ENCODE assay signal across 22 cellular contexts in the genomic region with DNA sequence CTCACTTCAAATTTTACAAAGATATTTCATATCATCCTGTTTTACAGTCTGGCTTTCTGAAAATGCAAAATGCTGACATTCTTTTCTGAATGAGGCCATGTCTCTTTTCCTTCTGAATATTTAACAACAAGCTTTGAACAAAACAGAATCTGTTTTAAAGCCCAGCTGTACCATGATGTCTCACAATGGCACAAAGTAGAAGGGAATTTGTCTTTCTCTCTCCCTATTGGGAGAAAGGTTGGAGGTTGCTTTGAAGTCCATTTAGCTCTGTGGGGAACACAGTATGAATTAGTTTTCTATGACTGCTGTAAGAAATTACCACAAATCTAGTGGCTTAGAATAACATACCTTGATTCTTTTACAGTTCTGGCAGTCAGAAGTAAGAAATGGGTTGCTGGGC.
DNase-seq lines count a peak whose midpoint lies in the region; ATAC-seq and TF ChIP-seq lines count a peak whose summit lies in the region.
"Had no signal": no experiment of that assay in that cellular context is flagged by ENCODE, and none has a peak within 500 bp of the region (broad histone marks: within the 10 kb centered on the region; RNA-seq: fewer than 3 reads in every experiment).

No MANE protein-coding gene starts in this region.

- in situ Hi-C loops in GM13976 (cut with MboI; ENCODE audit: low sequenced_read_pairs, unreplicated experiment): no loop called here

- ATAC-seq in GM21528 (IDR thresholded peaks at IDR 0.05; ENCODE audit: low FRiP score, unreplicated experiment): no peak
- ATAC-seq: GM12878, Panc1 had no signal

- DNase-seq in Ammon's horn (ENCODE audit: low spot score) (peak; percentile 28), medulla oblongata (ENCODE audit: extremely low spot score) (peak; percentile 44), substantia nigra (lab: John Stamatoyannopoulos, UW) (no peak), GM13976 (ENCODE audit: low spot score) (no peak), NCI-H2029 treated with DMSO at 0.1 percent for 48 hours (lab: John Stamatoyannopoulos, UW) (no peak)
- DNase-seq: BE2C; CD8-positive, alpha-beta memory T cell; DMS 273 treated with DMSO at 0.1 percent for 48 hours; DMS79; EL; GDM1; NCI-H1417; NCI-H1694; NCI-H2081; NCI-H2227 treated with DMSO at 0.1 percent for 48 hours; SHP77 had no signal

- no peak for TF ChIP-seq CTCF in GM13976 (IDR thresholded peaks at IDR 0.05; ENCODE audit: borderline replicate concordance, control extremely low read depth, extremely low read depth, insufficient read depth, missing control alignments)

- H3K27ac ChIP-seq in cingulate gyrus (ENCODE audit: low read depth, low read length): peak overlapping the region; percentile 50
- H3K27ac ChIP-seq in substantia nigra (ENCODE audit: low read depth, low read length, poor library complexity, severe bottlenecking): peak overlapping the region; percentile 85
- H3K27ac ChIP-seq: 22Rv1, RWPE1 had no signal

Comparison
In these comparisons a context has a peak if more than half of its experiments do, and no peak if none do; other contexts are left out.
1. DNase-seq: peak in Ammon's horn (single experiment) and medulla oblongata (single experiment); none in substantia nigra (0 of 49), GM13976 (single experiment) and NCI-H2029 treated with DMSO at 0.1 percent for 48 hours (single experiment).